ENCODE assay signal across 8 cellular contexts in the genomic region with DNA sequence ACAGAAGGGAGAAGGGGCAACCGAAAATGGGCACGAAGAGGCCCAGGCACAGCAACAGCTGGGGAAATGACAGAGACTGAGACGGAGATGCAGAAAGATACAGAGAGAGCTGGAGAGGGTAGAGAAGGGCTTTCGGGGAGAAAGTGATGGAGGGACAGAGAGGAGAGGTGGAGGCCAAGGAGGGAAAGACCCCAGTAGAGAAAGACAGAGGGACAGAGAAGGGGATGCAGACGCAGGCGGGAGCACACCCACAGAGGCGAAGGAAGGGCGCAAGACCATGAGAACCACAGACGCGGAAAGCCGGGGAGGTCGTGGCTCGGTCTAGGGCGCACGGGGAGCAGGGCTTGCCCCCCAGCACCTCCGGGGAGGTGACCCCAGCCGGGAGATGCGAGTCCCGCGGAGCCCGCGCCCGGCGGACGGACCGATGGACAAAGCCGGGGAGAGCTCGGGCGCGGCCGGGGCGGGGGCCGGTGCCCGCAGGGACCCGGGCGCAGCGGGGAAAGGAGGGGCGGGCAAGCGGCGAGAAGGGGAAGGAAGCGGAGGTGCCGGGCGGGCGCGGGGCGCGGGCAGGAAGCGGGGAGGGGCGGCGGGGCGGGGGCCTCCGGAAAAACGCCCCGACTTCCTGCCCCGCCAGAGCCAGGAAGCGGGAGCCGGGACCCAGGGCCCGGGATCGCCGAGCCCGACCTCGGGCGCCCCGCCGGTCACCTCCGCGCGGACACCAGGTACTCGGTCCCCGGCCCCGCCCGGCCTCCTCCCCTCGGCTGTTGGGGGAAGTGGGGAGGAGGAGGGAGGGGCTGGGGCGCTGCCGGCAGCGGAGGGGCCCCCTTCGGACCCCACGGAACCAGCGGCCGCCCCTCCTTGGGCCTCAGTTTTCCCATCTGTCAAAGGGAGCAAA. TPM values are rescaled to one million over a fixed set of nuclear protein-coding genes. Genes with fewer than 3 reads are reported as not detected.
A peak's percentile ranks its signal among the peaks of the same experiment; 100 is the strongest.
DNase-seq lines count a peak whose midpoint lies in the region; ATAC-seq, FAIRE-seq and TF ChIP-seq lines count a peak whose summit lies in the region.

A gene with protein sequence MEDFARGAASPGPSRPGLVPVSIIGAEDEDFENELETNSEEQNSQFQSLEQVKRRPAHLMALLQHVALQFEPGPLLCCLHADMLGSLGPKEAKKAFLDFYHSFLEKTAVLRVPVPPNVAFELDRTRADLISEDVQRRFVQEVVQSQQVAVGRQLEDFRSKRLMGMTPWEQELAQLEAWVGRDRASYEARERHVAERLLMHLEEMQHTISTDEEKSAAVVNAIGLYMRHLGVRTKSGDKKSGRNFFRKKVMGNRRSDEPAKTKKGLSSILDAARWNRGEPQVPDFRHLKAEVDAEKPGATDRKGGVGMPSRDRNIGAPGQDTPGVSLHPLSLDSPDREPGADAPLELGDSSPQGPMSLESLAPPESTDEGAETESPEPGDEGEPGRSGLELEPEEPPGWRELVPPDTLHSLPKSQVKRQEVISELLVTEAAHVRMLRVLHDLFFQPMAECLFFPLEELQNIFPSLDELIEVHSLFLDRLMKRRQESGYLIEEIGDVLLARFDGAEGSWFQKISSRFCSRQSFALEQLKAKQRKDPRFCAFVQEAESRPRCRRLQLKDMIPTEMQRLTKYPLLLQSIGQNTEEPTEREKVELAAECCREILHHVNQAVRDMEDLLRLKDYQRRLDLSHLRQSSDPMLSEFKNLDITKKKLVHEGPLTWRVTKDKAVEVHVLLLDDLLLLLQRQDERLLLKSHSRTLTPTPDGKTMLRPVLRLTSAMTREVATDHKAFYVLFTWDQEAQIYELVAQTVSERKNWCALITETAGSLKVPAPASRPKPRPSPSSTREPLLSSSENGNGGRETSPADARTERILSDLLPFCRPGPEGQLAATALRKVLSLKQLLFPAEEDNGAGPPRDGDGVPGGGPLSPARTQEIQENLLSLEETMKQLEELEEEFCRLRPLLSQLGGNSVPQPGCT (plus strand): TSS at position 617 of the 895 bp plus-strand sequence. CDS start 4,899 bp downstream, outside the sequence.

- H3K36me3 Mint-ChIP-seq in CD4-positive, alpha-beta memory T cell, result peaks cover 23 to 41% of the 10 kb centered on the region in 2 donors

- H3K4me1 ChIP-seq in CD4-positive, alpha-beta memory T cell (ENCODE audit: insufficient read depth, low read length), result peaks cover 71% of the 10 kb centered on the region
- peaks cover 6 to 17% of the 10 kb centered on the region in 2 donors for H3K4me1 ChIP-seq in kidney (ENCODE audit: control insufficient read depth in 1 of 2, insufficient read depth in 1 of 2, low read depth in 1 of 2, low read length in 2 of 2)

- no peaks in the 10 kb centered on the region for H3K9me3 Mint-ChIP-seq in CD4-positive, alpha-beta memory T cell

- POLR2A ChIA-PET in CD4-positive, alpha-beta memory T cell (lab: Charles Lee; ENCODE audit: partially characterized antibody), result interaction anchor here (0.9 to 13.9 kb wide), 10 partner anchors 9 to 337 kb away, joined by 3 to 579 read pairs (median 104); a partner anchor contains a TSS

- H3K27ac ChIP-seq in CD4-positive, alpha-beta memory T cell (ENCODE audit: low read depth, low read length), result peak within 1 kb of the TSS; percentile 82
- H3K27ac ChIP-seq in kidney (ENCODE audit: low read depth in 2 of 2, low read length in 2 of 2), result peak within 1 kb of the TSS; percentile 71 to 74

- no peaks in the 10 kb centered on the region for H3K27me3 ChIP-seq in CD4-positive, alpha-beta memory T cell (ENCODE audit: insufficient read depth, low read length)
- no peaks in the 10 kb centered on the region for H3K27me3 ChIP-seq in bronchial epithelial cell (ENCODE audit: control insufficient read depth, insufficient read depth, low read length)

- no peak for TF ChIP-seq CTCF in bronchial epithelial cell (IDR thresholded peaks at IDR 0.05; ENCODE audit: insufficient read depth, low read length, severe bottlenecking)
- TF ChIP-seq CTCF in kidney (IDR thresholded peaks at IDR 0.05; ENCODE audit: borderline replicate concordance, extremely low read depth, insufficient read depth), result no peak

- DNase-seq in CD4-positive, alpha-beta memory T cell, result peak; percentile 55 to 71 (median 62)
- DNase-seq in HT-29 (ENCODE audit: low spot score) (peak; percentile 67), T-helper 22 cell (ENCODE audit: low read depth) (peak; percentile 52), bronchial epithelial cell (ENCODE audit: low read depth) (no peak), kidney (peak; percentile 91), NCI-H2029 (lab: John Stamatoyannopoulos, UW) (no peak)
- peak; percentile 48 to 67 for DNase-seq in stimulated activated CD4-positive, alpha-beta T cell treated with anti-CD3 and anti-CD28 coated beads, Interleukin-4, amount 100 ng/mL, for 4 hours

- no peaks in the 10 kb centered on the region for H3K27me3 Mint-ChIP-seq in CD4-positive, alpha-beta memory T cell

- intact Hi-C loops in CD4-positive, alpha-beta memory T cell (cut with micrococcal nuclease), result no loop called here
- intact Hi-C loops in kidney (cut with DNase I), result no loop called here

- H3K9me3 ChIP-seq in CD4-positive, alpha-beta memory T cell (ENCODE audit: control insufficient read depth in 1 of 2, low read length in 2 of 2), result no peaks in the 10 kb centered on the region
- no peaks in the 10 kb centered on the region for H3K9me3 ChIP-seq in kidney (ENCODE audit: control insufficient read depth in 1 of 2, low read length in 2 of 2)

- peaks cover 29 to 90% (median 52%) of the 10 kb centered on the region in 4 donors for H3K4me1 Mint-ChIP-seq in CD4-positive, alpha-beta memory T cell

- peak within 1 kb of the TSS; percentile 78 to 85 for H3K9ac ChIP-seq in kidney (ENCODE audit: low read length in 2 of 2)

- no peak for FAIRE-seq in bronchial epithelial cell (lab: Jason Lieb, UNC)
- no peak for FAIRE-seq in kidney (lab: Jason Lieb, UNC)

- no peaks in the 10 kb centered on the region for H3K36me3 ChIP-seq in CD4-positive, alpha-beta memory T cell (ENCODE audit: insufficient read depth, low read length)
- H3K36me3 ChIP-seq in bronchial epithelial cell (ENCODE audit: control insufficient read depth, insufficient read depth, low read length), result no peaks in the 10 kb centered on the region
- H3K36me3 ChIP-seq in kidney (ENCODE audit: control insufficient read depth in 1 of 2, insufficient read depth in 2 of 2, low read length in 2 of 2), result no peaks in the 10 kb centered on the region

- CTCF ChIA-PET in CD4-positive, alpha-beta memory T cell (lab: Charles Lee; ENCODE audit: partially characterized antibody), result interaction anchor here (0.8 to 8.9 kb wide), 6 partner anchors 9 to 1312 kb away, joined by 3 to 142 read pairs (median 4); a partner anchor contains a TSS

- ATAC-seq in GM18868 (IDR thresholded peaks at IDR 0.05; ENCODE audit: unreplicated experiment), result no peak

- H3K4me3 Mint-ChIP-seq in CD4-positive, alpha-beta memory T cell, result peak within 1 kb of the TSS; percentile 89 to 99 (median 98)

- H3K27ac Mint-ChIP-seq in CD4-positive, alpha-beta memory T cell, result peak within 1 kb of the TSS; percentile 95 to 100 (median 98)

- peak within 1 kb of the TSS; percentile 70 to 94 for H3K4me3 ChIP-seq in CD4-positive, alpha-beta memory T cell (ENCODE audit: low read length in 2 of 2)
- H3K4me3 ChIP-seq in bronchial epithelial cell (ENCODE audit: low read depth, low read length) (peak within 1 kb of the TSS; percentile 59), kidney (ENCODE audit: low read length in 2 of 2) (peak within 1 kb of the TSS; percentile 99)

RNA-seq across cellular contexts. Expression of the gene that starts here (rescaled TPM):
- 100 to 1,000 TPM; 956 to 992 TPM for total RNA-seq in CD4-positive, alpha-beta memory T cell
- polyA plus RNA-seq in CD4-positive, alpha-beta memory T cell, result 100 to 1,000 TPM; 140 to 325 TPM
- 189 and 199 TPM in 2 replicates for total RNA-seq in HT-29 (2014; rRNA removed; shearing (Covaris generic))
- 19.2 and 25.0 TPM in 2 replicates for total RNA-seq in bronchial epithelial cell
- total RNA-seq in kidney, result 139 TPM
- 39.0 TPM for polyA plus RNA-seq in kidney (ENCODE audit: insufficient read depth, low read depth, low replicate concordance)

Comparison
In these comparisons a context has a peak if more than half of its experiments do, and no peak if none do; other contexts are left out.
1. DNase-seq: peak in CD4-positive, alpha-beta memory T cell (5 of 5), HT-29 (single experiment), T-helper 22 cell (single experiment), kidney (single experiment) and stimulated activated CD4-positive, alpha-beta T cell treated with anti-CD3 and anti-CD28 coated beads, Interleukin-4, amount 100 ng/mL, for 4 hours (2 of 2); none in bronchial epithelial cell (single experiment) and NCI-H2029 (single experiment).
2. Peak in every context shown above with its lines, with median percentiles within 50 percentile points of each other: H3K4me3 ChIP-seq.